In the genomic region with DNA sequence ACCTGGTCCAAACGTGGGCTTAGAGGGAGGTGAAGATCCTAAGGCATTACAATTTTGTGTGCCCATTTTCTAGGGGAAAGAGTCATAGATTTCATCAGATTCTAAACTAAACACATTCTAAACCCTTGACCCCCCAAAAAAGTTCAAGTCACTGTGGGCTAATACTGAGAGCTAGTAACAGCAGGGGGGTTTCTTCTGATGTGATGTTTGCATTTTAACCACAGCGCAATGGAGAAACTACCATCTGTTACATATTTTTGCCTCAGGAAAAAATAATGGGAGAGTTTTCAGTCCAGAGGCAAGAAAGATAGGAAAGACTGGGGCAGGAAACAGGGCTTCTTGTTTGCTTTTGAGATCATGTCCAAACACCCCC, we compare ENCODE assay signal across 17 cellular contexts.
DNase-seq lines count a peak whose midpoint lies in the region; ATAC-seq and TF ChIP-seq lines count a peak whose summit lies in the region.
"Had no signal": no experiment of that assay in that cellular context is flagged by ENCODE, and none has a peak within 500 bp of the region (broad histone marks: within the 10 kb centered on the region; RNA-seq: fewer than 3 reads in every experiment).

No MANE protein-coding gene starts in this region.

- peak overlapping the region; percentile 34 for H3K27ac ChIP-seq in RWPE2 (ENCODE audit: poor library complexity, severe bottlenecking)
- H3K27ac ChIP-seq in muscle layer of colon (ENCODE audit: low read depth, low read length) = peak overlapping the region; percentile 28

- H3K4me1 ChIP-seq in RWPE2 (ENCODE audit: insufficient read depth, poor library complexity, severe bottlenecking) (peaks cover 26% of the 10 kb centered on the region), muscle layer of colon (ENCODE audit: insufficient read depth, low read length) (peaks cover 19% of the 10 kb centered on the region)
- H3K4me1 ChIP-seq: Peyer's patch had no signal

- no peaks in the 10 kb centered on the region for H3K9me3 ChIP-seq in RWPE2 (ENCODE audit: severe bottlenecking)
- no peaks in the 10 kb centered on the region for H3K9me3 ChIP-seq in muscle layer of colon (ENCODE audit: low read length)
- H3K9me3 ChIP-seq: Peyer's patch had no signal

- no peak overlapping the region for H3K9ac ChIP-seq in muscle layer of colon (ENCODE audit: low read length)

- no peaks in the 10 kb centered on the region for H3K36me3 ChIP-seq in RWPE2 (ENCODE audit: low read depth)
- H3K36me3 ChIP-seq in muscle layer of colon (ENCODE audit: insufficient read depth, low read length) = no peaks in the 10 kb centered on the region
- H3K36me3 ChIP-seq: Peyer's patch had no signal

- H3K4me3 ChIP-seq in AG10803 (ENCODE audit: low read length) = no peak overlapping the region
- no peak overlapping the region for H3K4me3 ChIP-seq in RWPE2 (ENCODE audit: severe bottlenecking)
- no peak overlapping the region for H3K4me3 ChIP-seq in choroid plexus epithelial cell (ENCODE audit: low read depth, low read length)
- no peak overlapping the region for H3K4me3 ChIP-seq in muscle layer of colon (ENCODE audit: low read depth in 1 of 2, low read length in 2 of 2)
- H3K4me3 ChIP-seq: Peyer's patch had no signal

- H3K27me3 ChIP-seq in RWPE2 (ENCODE audit: insufficient read depth, poor library complexity, severe bottlenecking) (no peaks in the 10 kb centered on the region), muscle layer of colon (ENCODE audit: control insufficient read depth in 1 of 2, insufficient read depth in 2 of 2, low read length in 2 of 2) (no peaks in the 10 kb centered on the region)
- H3K27me3 ChIP-seq: Peyer's patch had no signal

- peak; percentile 15 for DNase-seq in AG10803 (ENCODE audit: low read depth)
- no peak for DNase-seq in RWPE2 (ENCODE audit: low spot score)
- DNase-seq in choroid plexus epithelial cell (ENCODE audit: low read depth) = peak; percentile 89
- DNase-seq in hepatic stellate cell (ENCODE audit: low spot score) = no peak
- no peak for DNase-seq in COLO668 (lab: John Stamatoyannopoulos, UW; ENCODE audit: unreplicated experiment)
- no peak for DNase-seq in DMS153 treated with DMSO at 0.1 percent for 48 hours (lab: John Stamatoyannopoulos, UW; ENCODE audit: unreplicated experiment)
- DNase-seq: COR-L47, DND-41, GDM1, Kasumi-1, NCI-H1105 treated with DMSO at 0.1 percent for 48 hours, NCI-H187 treated with DMSO at 0.1 percent for 48 hours, NCI-H510A, Peyer's patch, SHP77 had no signal

- no peak for TF ChIP-seq CTCF in AG10803 (conservative IDR thresholded peaks at IDR 0.05; ENCODE audit: low read length)
- TF ChIP-seq CTCF in RWPE2 (IDR thresholded peaks at IDR 0.05; ENCODE audit: poor library complexity, severe bottlenecking) = no peak
- no peak for TF ChIP-seq CTCF in choroid plexus epithelial cell (conservative IDR thresholded peaks at IDR 0.05; ENCODE audit: low read depth, low read length)

- ATAC-seq in RWPE2 (ENCODE audit: low read depth) (no peak), HG02642 (IDR thresholded peaks at IDR 0.05; ENCODE audit: poor library complexity, unreplicated experiment) (no peak)

Comparison
In these comparisons a context has a peak if more than half of its experiments do, and no peak if none do; other contexts are left out.
1. DNase-seq: peak in AG10803 (single experiment) and choroid plexus epithelial cell (single experiment); none in RWPE2 (single experiment), hepatic stellate cell (single experiment), COLO668 (single experiment) and DMS153 treated with DMSO at 0.1 percent for 48 hours (single experiment).